8 cellular contexts compared by ENCODE assay signal in the genomic region with DNA sequence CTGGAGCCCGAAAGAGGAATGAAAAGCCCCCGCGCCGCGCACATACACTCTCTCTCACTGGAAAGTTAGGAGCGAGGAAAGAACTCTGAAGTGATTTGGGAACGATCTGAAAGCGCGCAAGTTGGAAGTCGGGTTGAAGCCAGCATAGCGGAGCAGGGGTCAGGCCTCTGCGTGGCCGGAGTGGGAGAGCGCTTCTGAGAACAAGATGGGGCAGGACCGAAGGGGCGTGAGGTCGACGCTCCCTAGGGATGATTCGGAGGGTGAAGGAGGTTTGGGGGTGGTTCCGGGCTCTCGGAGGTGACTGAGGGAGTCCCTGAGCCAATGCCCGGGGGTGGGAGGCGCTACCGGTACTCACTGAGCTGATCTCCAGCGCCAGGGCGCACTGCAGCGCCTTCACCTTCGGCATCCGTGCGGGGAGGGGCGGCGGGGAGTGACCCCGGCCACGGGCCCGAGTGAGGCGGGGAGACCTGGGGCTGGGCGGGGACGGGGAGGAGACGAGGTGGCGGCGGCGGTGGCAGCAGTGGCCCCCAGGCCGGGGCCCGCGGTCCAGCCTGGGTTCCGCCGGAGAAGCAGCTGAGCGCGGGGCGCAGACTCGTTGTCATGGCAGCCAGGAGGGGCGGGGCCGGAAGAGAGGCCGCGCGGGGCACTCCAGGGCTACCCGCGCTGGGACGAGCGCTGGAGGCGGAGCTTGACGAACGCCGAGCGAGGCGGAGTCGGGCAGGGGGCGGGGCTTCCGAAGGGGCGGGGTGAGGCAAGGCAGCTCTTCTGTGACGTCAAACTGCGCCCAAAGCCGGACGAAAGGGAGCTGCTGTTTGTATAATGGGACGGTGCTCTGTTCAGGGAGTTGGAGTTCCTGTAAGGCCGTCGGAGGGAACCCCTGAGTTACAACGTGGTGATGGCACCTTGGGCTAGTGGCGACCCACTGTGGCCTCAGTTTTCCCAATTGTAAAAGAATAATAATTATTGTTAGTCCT. TPM values are rescaled to one million over a fixed set of nuclear protein-coding genes. Genes with fewer than 3 reads are reported as not detected.
DNase-seq lines count a peak whose midpoint lies in the region; ATAC-seq and TF ChIP-seq lines count a peak whose summit lies in the region.

Gene SPATA6 (minus strand): TSS at position 602 of the 974 bp plus-strand sequence. CDS start 196 bp downstream, at position 406.

- intact Hi-C loops in colonic mucosa (cut with DNase I) = no loop called here

- H3K36me3 ChIP-seq in ACC112 (ENCODE audit: insufficient read depth, low read length) = no peaks in the 10 kb centered on the region
- H3K36me3 ChIP-seq in colonic mucosa = no peaks in the 10 kb centered on the region

- no peaks in the 10 kb centered on the region for H3K9me3 ChIP-seq in colonic mucosa

- peak within 1 kb of the TSS; percentile 71 for H3K27ac ChIP-seq in ACC112 (ENCODE audit: low read depth, low read length)
- peak within 1 kb of the TSS; percentile 73 for H3K27ac ChIP-seq in colonic mucosa
- peak within 1 kb of the TSS; percentile 76 for H3K27ac ChIP-seq in layer of hippocampus (ENCODE audit: low read depth, low read length)

- H3K9ac ChIP-seq in colonic mucosa (ENCODE audit: low read depth in 2 of 2, low read length in 2 of 2) = peak within 1 kb of the TSS; percentile 67 to 85

- H3K4me3 ChIP-seq in ACC112 (ENCODE audit: low read depth, low read length) = peak within 1 kb of the TSS; percentile 94
- peak within 1 kb of the TSS; percentile 73 for H3K4me3 ChIP-seq in colonic mucosa

- no peaks in the 10 kb centered on the region for H3K36me3 Mint-ChIP-seq in activated CD4-positive, alpha-beta T cell treated with anti-CD3 and anti-CD28 coated beads, Interleukin-2, amount 10 ng/mL, durations not matched to agents 7 days and 5 days (ENCODE audit: low read depth)

- H3K9me3 Mint-ChIP-seq in activated CD4-positive, alpha-beta T cell treated with anti-CD3 and anti-CD28 coated beads, Interleukin-2, amount 10 ng/mL, durations not matched to agents 7 days and 5 days = peaks cover 2% of the 10 kb centered on the region

- peak within 1 kb of the TSS; percentile 81 for H3K4me3 Mint-ChIP-seq in activated CD4-positive, alpha-beta T cell treated with anti-CD3 and anti-CD28 coated beads, Interleukin-2, amount 10 ng/mL, durations not matched to agents 7 days and 5 days

- DNase-seq in NCI-H2196 treated with DMSO at 0.1 percent for 48 hours (lab: John Stamatoyannopoulos, UW; ENCODE audit: unreplicated experiment) (peak; percentile 90), colonic mucosa (peak; percentile 100)
- DNase-seq in activated CD4-positive, alpha-beta T cell treated with anti-CD3 and anti-CD28 coated beads, Interleukin-2, amount 10 ng/mL, durations not matched to agents 7 days and 5 days = peak; percentile 96
- peak; percentile 97 for DNase-seq in stimulated activated CD4-positive, alpha-beta T cell treated with anti-CD3 and anti-CD28 coated beads, Interleukin-15, amount 100 ng/mL, for 24 hours

- peak within 1 kb of the TSS; percentile 99 for H2AFZ ChIP-seq in ACC112 (ENCODE audit: low read length, unreplicated experiment)

- H3K4me1 Mint-ChIP-seq in activated CD4-positive, alpha-beta T cell treated with anti-CD3 and anti-CD28 coated beads, Interleukin-2, amount 10 ng/mL, durations not matched to agents 7 days and 5 days = peaks cover 24% of the 10 kb centered on the region

- no peak for TF ChIP-seq CTCF in colonic mucosa (IDR thresholded peaks at IDR 0.05)

- CTCF ChIA-PET in activated CD4-positive, alpha-beta T cell treated with anti-CD3 and anti-CD28 coated beads, Interleukin-2, amount 10 ng/mL, durations not matched to agents 7 days and 5 days (lab: Charles Lee) = interaction anchor here (0.8 to 1.3 kb wide), 2 partner anchors 18 to 26 kb away, joined by 3 read pairs; no protein-coding TSS in a partner anchor

- peak; percentile 93 for ATAC-seq in GM18873 (IDR thresholded peaks at IDR 0.05; ENCODE audit: low FRiP score, unreplicated experiment)
- peak; percentile 99 for ATAC-seq in HG03135 (IDR thresholded peaks at IDR 0.05; ENCODE audit: unreplicated experiment)

- peaks cover 6% of the 10 kb centered on the region for H3K79me2 ChIP-seq in ACC112 (ENCODE audit: control insufficient read depth, insufficient read depth, low read length, unreplicated experiment)

- H3K27me3 Mint-ChIP-seq in activated CD4-positive, alpha-beta T cell treated with anti-CD3 and anti-CD28 coated beads, Interleukin-2, amount 10 ng/mL, durations not matched to agents 7 days and 5 days = peaks cover 22% of the 10 kb centered on the region

- H3K27me3 ChIP-seq in ACC112 (ENCODE audit: insufficient read depth, low read length) = no peaks in the 10 kb centered on the region
- H3K27me3 ChIP-seq in colonic mucosa = no peaks in the 10 kb centered on the region
- H3K27me3 ChIP-seq in layer of hippocampus (ENCODE audit: control insufficient read depth, insufficient read depth, low read length) = no peaks in the 10 kb centered on the region

- H3K4me1 ChIP-seq in ACC112 (ENCODE audit: control insufficient read depth, insufficient read depth, low read length, unreplicated experiment) = peaks cover 15% of the 10 kb centered on the region
- peaks cover 7% of the 10 kb centered on the region for H3K4me1 ChIP-seq in colonic mucosa

- peak within 1 kb of the TSS; percentile 77 for H3K27ac Mint-ChIP-seq in activated CD4-positive, alpha-beta T cell treated with anti-CD3 and anti-CD28 coated beads, Interleukin-2, amount 10 ng/mL, durations not matched to agents 7 days and 5 days

- POLR2A ChIA-PET in activated CD4-positive, alpha-beta T cell treated with anti-CD3 and anti-CD28 coated beads, Interleukin-2, amount 10 ng/mL, durations not matched to agents 7 days and 5 days (lab: Charles Lee) = no interaction called here

RNA-seq across cellular contexts. Expression of gene SPATA6, which starts in this region (rescaled TPM):
- total RNA-seq in activated CD4-positive, alpha-beta T cell treated with anti-CD3 and anti-CD28 coated beads, Interleukin-2, amount 10 ng/mL, durations not matched to agents 7 days and 5 days = under 1 TPM; 0.85 to 0.92 TPM
- 1 to 10 TPM; 9.1 to 9.4 TPM for total RNA-seq in colonic mucosa

Comparison
In these comparisons a context has a peak if more than half of its experiments do, and no peak if none do; other contexts are left out.
1. Peak in every context shown above with its lines: DNase-seq, ATAC-seq, H3K4me3 ChIP-seq and H3K27ac ChIP-seq.
2. RNA of gene SPATA6 (total RNA-seq): 9.1 to 9.4 TPM in colonic mucosa; 0.85 to 0.92 TPM in activated CD4-positive, alpha-beta T cell treated with anti-CD3 and anti-CD28 coated beads, Interleukin-2, amount 10 ng/mL, durations not matched to agents 7 days and 5 days; every median in the first group is over 4 times any median in the second.
3. Peak in DNase-seq in activated CD4-positive, alpha-beta T cell treated with anti-CD3 and anti-CD28 coated beads, Interleukin-2, amount 10 ng/mL, durations not matched to agents 7 days and 5 days; RNA of the gene not detected or under 1 TPM.